ENCODE assay signal across 1 cellular context in the genomic region with DNA sequence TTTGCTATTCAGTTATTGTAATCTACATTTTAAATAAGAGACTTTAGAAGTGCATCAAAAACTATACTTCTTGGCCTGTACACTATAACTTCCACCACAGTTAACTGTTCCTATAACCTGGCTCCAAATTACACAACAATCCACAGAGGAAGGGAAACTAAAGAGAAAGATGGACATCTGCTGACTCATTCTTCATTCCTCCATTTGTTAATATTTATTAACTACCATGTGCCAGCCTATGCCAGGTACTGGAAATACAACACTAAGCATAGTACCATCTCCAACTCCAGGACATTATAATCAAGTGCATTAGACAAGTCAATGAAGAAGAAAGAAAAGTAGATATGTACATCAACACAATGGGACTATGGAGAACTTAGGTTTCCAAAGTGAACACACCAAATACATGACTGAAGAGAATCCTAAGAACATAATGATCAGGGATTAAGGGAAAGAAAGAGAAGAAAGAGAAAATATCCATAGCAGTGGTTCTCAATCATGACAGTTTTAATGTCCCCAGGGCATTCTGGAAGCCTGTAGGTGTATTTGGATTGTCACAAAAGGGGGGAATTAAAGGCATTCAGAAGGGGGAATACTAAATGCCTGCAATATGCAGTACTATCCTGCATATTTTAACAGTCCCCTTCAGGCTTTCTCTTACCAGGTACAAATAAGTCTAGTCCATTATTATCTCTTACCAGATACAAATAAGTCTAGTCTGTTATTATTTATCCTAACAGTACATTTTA.
TF ChIP-seq lines count a peak whose summit lies in the region.

No MANE protein-coding gene starts in this region.

TF ChIP-seq in liver, 16 proteins besides CTCF, POLR2A, EP300 and RAD21 (continued from another document):
- TF ChIP-seq, protein P1, sequence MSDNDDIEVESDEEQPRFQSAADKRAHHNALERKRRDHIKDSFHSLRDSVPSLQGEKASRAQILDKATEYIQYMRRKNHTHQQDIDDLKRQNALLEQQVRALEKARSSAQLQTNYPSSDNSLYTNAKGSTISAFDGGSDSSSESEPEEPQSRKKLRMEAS (IDR thresholded peaks at IDR 0.05), result no peak
- TF ChIP-seq FOXA1 (IDR thresholded peaks at IDR 0.05), result no peak
- TF ChIP-seq, protein P2, sequence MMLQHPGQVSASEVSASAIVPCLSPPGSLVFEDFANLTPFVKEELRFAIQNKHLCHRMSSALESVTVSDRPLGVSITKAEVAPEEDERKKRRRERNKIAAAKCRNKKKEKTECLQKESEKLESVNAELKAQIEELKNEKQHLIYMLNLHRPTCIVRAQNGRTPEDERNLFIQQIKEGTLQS (IDR thresholded peaks at IDR 0.05), result peak; percentile 32
- TF ChIP-seq, protein P3, sequence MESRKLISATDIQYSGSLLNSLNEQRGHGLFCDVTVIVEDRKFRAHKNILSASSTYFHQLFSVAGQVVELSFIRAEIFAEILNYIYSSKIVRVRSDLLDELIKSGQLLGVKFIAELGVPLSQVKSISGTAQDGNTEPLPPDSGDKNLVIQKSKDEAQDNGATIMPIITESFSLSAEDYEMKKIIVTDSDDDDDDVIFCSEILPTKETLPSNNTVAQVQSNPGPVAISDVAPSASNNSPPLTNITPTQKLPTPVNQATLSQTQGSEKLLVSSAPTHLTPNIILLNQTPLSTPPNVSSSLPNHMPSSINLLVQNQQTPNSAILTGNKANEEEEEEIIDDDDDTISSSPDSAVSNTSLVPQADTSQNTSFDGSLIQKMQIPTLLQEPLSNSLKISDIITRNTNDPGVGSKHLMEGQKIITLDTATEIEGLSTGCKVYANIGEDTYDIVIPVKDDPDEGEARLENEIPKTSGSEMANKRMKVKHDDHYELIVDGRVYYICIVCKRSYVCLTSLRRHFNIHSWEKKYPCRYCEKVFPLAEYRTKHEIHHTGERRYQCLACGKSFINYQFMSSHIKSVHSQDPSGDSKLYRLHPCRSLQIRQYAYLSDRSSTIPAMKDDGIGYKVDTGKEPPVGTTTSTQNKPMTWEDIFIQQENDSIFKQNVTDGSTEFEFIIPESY (IDR thresholded peaks at IDR 0.05), result peak; percentile 48
